ENCODE assay signal across 28 cellular contexts in the genomic region with DNA sequence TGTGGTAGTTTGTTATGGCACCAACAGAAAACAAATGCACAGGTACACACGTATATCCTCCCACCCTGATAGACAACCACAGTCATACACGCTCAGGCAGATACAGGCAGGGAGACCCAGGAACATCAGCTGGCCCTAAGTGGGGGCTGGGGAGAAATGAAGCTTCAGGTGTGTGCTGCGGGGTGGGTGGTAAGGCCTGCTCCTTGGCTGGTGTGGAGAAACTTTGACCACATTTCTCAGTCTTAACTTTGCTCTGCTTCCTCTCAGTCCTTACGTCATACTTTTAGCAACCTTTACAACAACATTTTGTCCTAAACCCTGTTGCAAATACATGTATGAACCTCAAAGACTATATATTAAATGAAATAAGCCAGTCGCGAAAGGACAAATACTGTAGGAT. TPM values are rescaled to one million over a fixed set of nuclear protein-coding genes. Genes with fewer than 3 reads are reported as not detected.
DNase-seq lines count a peak whose midpoint lies in the region; ATAC-seq and TF ChIP-seq lines count a peak whose summit lies in the region.
"Had no signal": no experiment of that assay in that cellular context is flagged by ENCODE, and none has a peak within 500 bp of the region (broad histone marks: within the 10 kb centered on the region; RNA-seq: fewer than 3 reads in every experiment).

No MANE protein-coding gene starts in this region.

- H2AFZ ChIP-seq in PC-9: peak overlapping the region; percentile 55; the same call in 1 of the 2 replicates

- no TSS peak for BruUV-seq in PC-9 (replicated peaks; lab: Mats Ljungman, UMichigan)

- H3K4me1 ChIP-seq in PC-9 (replicated peaks; ENCODE audit: insufficient read depth) (no peaks in the 10 kb centered on the region), prostate gland (replicated peaks) (no peaks in the 10 kb centered on the region)
- H3K4me1 ChIP-seq: BE2C, HAP-1, tibial nerve had no signal

- H3K9me3 Mint-ChIP-seq in activated naive CD8-positive, alpha-beta T cell treated with anti-CD3 and anti-CD28 coated beads, Interleukin-2, amount 10 ng/mL, durations not matched to agents 7 days and 5 days: no peaks in the 10 kb centered on the region
- no peaks in the 10 kb centered on the region for H3K9me3 Mint-ChIP-seq in activated naive CD8-positive, alpha-beta T cell treated with anti-CD3 and anti-CD28 coated beads for 36 hours
- no peaks in the 10 kb centered on the region for H3K9me3 Mint-ChIP-seq in mesothelial cell of epicardium
- H3K9me3 Mint-ChIP-seq in activated naive CD4-positive, alpha-beta T cell treated with anti-CD3 and anti-CD28 coated beads, Interleukin-2, amount 50 U/mL, for 72 hours: peaks cover 0 to 5% of the 10 kb centered on the region in 2 donors
- H3K9me3 Mint-ChIP-seq: activated T-cell treated with anti-CD3 and anti-CD28 coated beads, Interleukin-2, amount 50 U/mL, for 4 hours had no signal

- no peak for TF ChIP-seq POLR2A in prostate gland (IDR thresholded peaks at IDR 0.05)

- CTCF ChIA-PET in PC-9 (lab: Charles Lee): no interaction called here

- POLR2A ChIA-PET in activated naive CD8-positive, alpha-beta T cell treated with anti-CD3 and anti-CD28 coated beads, Interleukin-2, amount 10 ng/mL, durations not matched to agents 7 days and 5 days (lab: Charles Lee): no interaction called here
- POLR2A ChIA-PET in PC-9 (lab: Charles Lee; ENCODE audit: unreplicated experiment): interaction anchor here (0.6 kb wide), 1 partner anchor 185 kb away, joined by 4 read pairs; no protein-coding TSS in a partner anchor

- H3K27ac ChIP-seq in PC-9: no peak overlapping the region
- H3K27ac ChIP-seq in WERI-Rb-1: no peak overlapping the region
- H3K27ac ChIP-seq in prostate gland: no peak overlapping the region
- H3K27ac ChIP-seq: SK-N-MC, tibial nerve had no signal

- H3K9me3 ChIP-seq in PC-9 (ENCODE audit: insufficient read depth, low read depth) (no peaks in the 10 kb centered on the region), WERI-Rb-1 (ENCODE audit: severe bottlenecking) (peaks cover 3% of the 10 kb centered on the region), prostate gland (no peaks in the 10 kb centered on the region)
- H3K9me3 ChIP-seq: adrenal gland, BE2C, HAP-1, left lung, tibial nerve had no signal

- H3K79me2 ChIP-seq in PC-9 (ENCODE audit: low read depth): no peaks in the 10 kb centered on the region

- H3K9me2 ChIP-seq in PC-9 (ENCODE audit: insufficient read depth): 0 out of 2 replicates have a peak, but pooled peaks cover 3% of the 10 kb centered on the region

- intact Hi-C loops in PC-9 (cut with micrococcal nuclease; ENCODE audit: unreplicated experiment) (no loop called here), prostate gland (cut with DNase I) (loop anchor here (10.0 kb wide), 1 partner anchor 316 kb away; a partner anchor contains a TSS)

- peaks cover 1% of the 10 kb centered on the region for H3K27me3 Mint-ChIP-seq in activated naive CD8-positive, alpha-beta T cell treated with anti-CD3 and anti-CD28 coated beads, Interleukin-2, amount 10 ng/mL, durations not matched to agents 7 days and 5 days
- H3K27me3 Mint-ChIP-seq in activated naive CD8-positive, alpha-beta T cell treated with anti-CD3 and anti-CD28 coated beads for 36 hours: peaks cover 12% of the 10 kb centered on the region
- H3K27me3 Mint-ChIP-seq in mesothelial cell of epicardium (ENCODE audit: low read depth): peaks cover 1% of the 10 kb centered on the region

- 84% methylated on average over 6 of the region's 6 CpGs for WGBS in prostate gland

- no peaks in the 10 kb centered on the region for H3K36me3 ChIP-seq in PC-9 (ENCODE audit: low read depth)
- H3K36me3 ChIP-seq in WERI-Rb-1: no peaks in the 10 kb centered on the region
- H3K36me3 ChIP-seq in prostate gland: no peaks in the 10 kb centered on the region
- H3K36me3 ChIP-seq: adrenal gland, BE2C, HAP-1, left lung, tibial nerve had no signal

- H3K27ac Mint-ChIP-seq in activated naive CD8-positive, alpha-beta T cell treated with anti-CD3 and anti-CD28 coated beads, Interleukin-2, amount 10 ng/mL, durations not matched to agents 7 days and 5 days: no peak overlapping the region
- H3K27ac Mint-ChIP-seq in activated naive CD8-positive, alpha-beta T cell treated with anti-CD3 and anti-CD28 coated beads for 36 hours: no peak overlapping the region
- peak overlapping the region; percentile 85 for H3K27ac Mint-ChIP-seq in mesothelial cell of epicardium
- no peak overlapping the region for H3K27ac Mint-ChIP-seq in activated naive CD4-positive, alpha-beta T cell treated with anti-CD3 and anti-CD28 coated beads, Interleukin-2, amount 50 U/mL, for 72 hours
- H3K27ac Mint-ChIP-seq: activated CD4-positive, alpha-beta T cell treated with anti-CD3 and anti-CD28 coated beads for 36 hours; naive B cell; T-helper 17 cell had no signal

- H3K4me1 Mint-ChIP-seq in activated naive CD8-positive, alpha-beta T cell treated with anti-CD3 and anti-CD28 coated beads, Interleukin-2, amount 10 ng/mL, durations not matched to agents 7 days and 5 days: peaks cover 5% of the 10 kb centered on the region
- H3K4me1 Mint-ChIP-seq in activated naive CD8-positive, alpha-beta T cell treated with anti-CD3 and anti-CD28 coated beads for 36 hours: no peaks in the 10 kb centered on the region
- peaks cover 21% of the 10 kb centered on the region for H3K4me1 Mint-ChIP-seq in mesothelial cell of epicardium
- H3K4me1 Mint-ChIP-seq: activated CD4-positive, alpha-beta T cell treated with anti-CD3 and anti-CD28 coated beads for 36 hours; naive B cell; T-helper 17 cell had no signal

- H4K20me1 ChIP-seq in PC-9 (ENCODE audit: insufficient read depth): no peaks in the 10 kb centered on the region

- DNase-seq in activated naive CD8-positive, alpha-beta T cell treated with anti-CD3 and anti-CD28 coated beads, Interleukin-2, amount 10 ng/mL, durations not matched to agents 7 days and 5 days: no peak
- DNase-seq in activated naive CD8-positive, alpha-beta T cell treated with anti-CD3 and anti-CD28 coated beads for 36 hours: no peak
- DNase-seq in PC-9: no peak
- no peak for DNase-seq in mesothelial cell of epicardium (ENCODE audit: low spot score in 2 of 2, unreplicated experiment in 2 of 2)
- no peak for DNase-seq in NCI-H748 treated with DMSO at 0.1 percent for 48 hours (lab: John Stamatoyannopoulos, UW)
- DNase-seq in WERI-Rb-1: no peak
- no peak for DNase-seq in prostate gland (ENCODE audit: low spot score)
- no peak for DNase-seq in activated naive CD4-positive, alpha-beta T cell treated with anti-CD3 and anti-CD28 coated beads, Interleukin-2, amount 50 U/mL, for 72 hours (ENCODE audit: low spot score in 2 of 2)
- DNase-seq: activated CD4-positive, alpha-beta T cell treated with anti-CD3 and anti-CD28 coated beads for 36 hours; activated gamma-delta T cell treated with Interleukin-2 at 50 U/mL for 16 hours; activated T-cell treated with anti-CD3 and anti-CD28 coated beads, Interleukin-2, amount 50 U/mL, for 4 hours; BE2C; effector CD4-positive, alpha-beta T cell; left lung; naive B cell; NCI-H446 treated with DMSO at 0.1 percent for 48 hours; RPMI8226; stimulated activated CD4-positive, alpha-beta T cell treated with anti-CD3 and anti-CD28 coated beads, Interleukin-2, amount 100 ng/mL, for 24 hours; T-helper 17 cell had no signal

- no peaks in the 10 kb centered on the region; the same call in 1 of the 2 replicates for H3F3A ChIP-seq in PC-9 (ENCODE audit: insufficient read depth, low read depth)

- ATAC-seq in activated naive CD8-positive, alpha-beta T cell treated with anti-CD3 and anti-CD28 coated beads, Interleukin-2, amount 10 ng/mL, durations not matched to agents 7 days and 5 days (ENCODE audit: low read depth): peak; percentile 50
- ATAC-seq in activated naive CD4-positive, alpha-beta T cell treated with anti-CD3 and anti-CD28 coated beads, Interleukin-2, amount 50 U/mL, for 72 hours: no peak
- ATAC-seq: activated CD4-positive, alpha-beta T cell treated with anti-CD3 and anti-CD28 coated beads for 36 hours; activated T-cell treated with anti-CD3 and anti-CD28 coated beads, Interleukin-2, amount 50 U/mL, for 4 hours; left lung; T-helper 17 cell had no signal

- H3K4me3 Mint-ChIP-seq in activated naive CD8-positive, alpha-beta T cell treated with anti-CD3 and anti-CD28 coated beads, Interleukin-2, amount 10 ng/mL, durations not matched to agents 7 days and 5 days: no peak overlapping the region
- H3K4me3 Mint-ChIP-seq in activated naive CD8-positive, alpha-beta T cell treated with anti-CD3 and anti-CD28 coated beads for 36 hours: no peak overlapping the region
- no peak overlapping the region for H3K4me3 Mint-ChIP-seq in mesothelial cell of epicardium
- H3K4me3 Mint-ChIP-seq: activated CD4-positive, alpha-beta T cell treated with anti-CD3 and anti-CD28 coated beads for 36 hours; activated T-cell treated with anti-CD3 and anti-CD28 coated beads, Interleukin-2, amount 50 U/mL, for 4 hours; T-helper 17 cell had no signal

- H3K4me3 ChIP-seq in PC-9 (no peak overlapping the region), WERI-Rb-1 (ENCODE audit: low read depth, low read length) (no peak overlapping the region), prostate gland (no peak overlapping the region)
- H3K4me3 ChIP-seq: adrenal gland, HAP-1, left lung, SK-N-MC, smooth muscle cell, tibial nerve had no signal

- TF ChIP-seq CTCF in PC-9 (conservative IDR thresholded peaks at IDR 0.05) (no peak), mesothelial cell of epicardium (IDR thresholded peaks at IDR 0.05; ENCODE audit: unreplicated experiment) (no peak), WERI-Rb-1 (IDR thresholded peaks at IDR 0.05; ENCODE audit: low read depth, low read length) (no peak), prostate gland (IDR thresholded peaks at IDR 0.05) (no peak)

- H3K36me3 Mint-ChIP-seq in activated naive CD8-positive, alpha-beta T cell treated with anti-CD3 and anti-CD28 coated beads, Interleukin-2, amount 10 ng/mL, durations not matched to agents 7 days and 5 days: no peaks in the 10 kb centered on the region
- no peaks in the 10 kb centered on the region for H3K36me3 Mint-ChIP-seq in activated naive CD8-positive, alpha-beta T cell treated with anti-CD3 and anti-CD28 coated beads for 36 hours
- no peaks in the 10 kb centered on the region for H3K36me3 Mint-ChIP-seq in mesothelial cell of epicardium
- no peaks in the 10 kb centered on the region for H3K36me3 Mint-ChIP-seq in activated naive CD4-positive, alpha-beta T cell treated with anti-CD3 and anti-CD28 coated beads, Interleukin-2, amount 50 U/mL, for 72 hours

- H3K27me3 ChIP-seq in PC-9 (ENCODE audit: insufficient read depth, low read depth) (no peaks in the 10 kb centered on the region), WERI-Rb-1 (ENCODE audit: insufficient read depth, low read depth, severe bottlenecking) (no peaks in the 10 kb centered on the region), prostate gland (replicated peaks; ENCODE audit: insufficient read depth) (no peaks in the 10 kb centered on the region)
- H3K27me3 ChIP-seq: adrenal gland, BE2C, left lung had no signal

- H3K4me2 ChIP-seq in PC-9: no peak overlapping the region
- H3K4me2 ChIP-seq: smooth muscle cell had no signal

RNA-seq across cellular contexts. Expression of a gene that starts 6.7 kb away (rescaled TPM):
- total RNA-seq in activated naive CD8-positive, alpha-beta T cell treated with anti-CD3 and anti-CD28 coated beads, Interleukin-2, amount 10 ng/mL, durations not matched to agents 7 days and 5 days: 10 to 100 TPM; 49.0 to 52.5 TPM
- total RNA-seq in activated naive CD8-positive, alpha-beta T cell treated with anti-CD3 and anti-CD28 coated beads for 36 hours: 10 to 100 TPM; 70.4 to 71.8 TPM
- total RNA-seq in PC-9 (2021) (77.2 and 97.8 TPM in 2 replicates), mesothelial cell of epicardium (39.3 to 39.5 TPM (median 39.4 TPM) in 3 replicates), prostate gland (10 to 100 TPM; 28.9 to 54.2 TPM)
- total RNA-seq in activated naive CD4-positive, alpha-beta T cell treated with anti-CD3 and anti-CD28 coated beads, Interleukin-2, amount 50 U/mL, for 72 hours: 10 to 100 TPM; 50.5 to 60.1 TPM

RNA-seq across cellular contexts. Expression of a gene that starts 13.5 kb away (rescaled TPM):
- total RNA-seq in activated naive CD8-positive, alpha-beta T cell treated with anti-CD3 and anti-CD28 coated beads, Interleukin-2, amount 10 ng/mL, durations not matched to agents 7 days and 5 days: not detected
- total RNA-seq in activated naive CD8-positive, alpha-beta T cell treated with anti-CD3 and anti-CD28 coated beads for 36 hours: not detected
- not detected in 2 replicates for total RNA-seq in PC-9 (2021)
- not detected in 3 replicates for total RNA-seq in mesothelial cell of epicardium
- not detected for total RNA-seq in prostate gland
- not detected for total RNA-seq in activated naive CD4-positive, alpha-beta T cell treated with anti-CD3 and anti-CD28 coated beads, Interleukin-2, amount 50 U/mL, for 72 hours
- total RNA-seq: activated CD4-positive, alpha-beta T cell treated with anti-CD3 and anti-CD28 coated beads for 36 hours; activated CD8-positive, alpha-beta memory T cell treated with anti-CD3 and anti-CD28 coated beads for 36 hours; activated T-cell treated with anti-CD3 and anti-CD28 coated beads, Interleukin-2, amount 50 U/mL, for 4 hours; adrenal gland; G401; left lung; osteoblast; smooth muscle cell; T-helper 17 cell; tibial nerve had no signal

RNA-seq across cellular contexts. Expression of a gene that starts 16.1 kb away (rescaled TPM):
- total RNA-seq in activated naive CD8-positive, alpha-beta T cell treated with anti-CD3 and anti-CD28 coated beads, Interleukin-2, amount 10 ng/mL, durations not matched to agents 7 days and 5 days: 10 to 100 TPM; 65.6 to 70.5 TPM
- total RNA-seq in activated naive CD8-positive, alpha-beta T cell treated with anti-CD3 and anti-CD28 coated beads for 36 hours: 10 to 100 TPM; 65.5 to 66.2 TPM
- 94.6 and 107 TPM in 2 replicates for total RNA-seq in PC-9 (2021)
- total RNA-seq in mesothelial cell of epicardium: 69.1 to 76.5 TPM (median 74.2 TPM) in 3 replicates
- total RNA-seq in prostate gland: 100 to 1,000 TPM; 128 to 230 TPM
- 10 to 100 TPM; 40.9 to 60.0 TPM for total RNA-seq in activated naive CD4-positive, alpha-beta T cell treated with anti-CD3 and anti-CD28 coated beads, Interleukin-2, amount 50 U/mL, for 72 hours

RNA-seq across cellular contexts. Expression of a gene that starts 16.3 kb away (rescaled TPM):
- not detected for total RNA-seq in activated naive CD8-positive, alpha-beta T cell treated with anti-CD3 and anti-CD28 coated beads, Interleukin-2, amount 10 ng/mL, durations not matched to agents 7 days and 5 days
- total RNA-seq in activated naive CD8-positive, alpha-beta T cell treated with anti-CD3 and anti-CD28 coated beads for 36 hours: not detected
- not detected in 2 replicates for total RNA-seq in PC-9 (2021)
- not detected in 3 replicates for total RNA-seq in mesothelial cell of epicardium
- not detected for total RNA-seq in prostate gland
- total RNA-seq in activated naive CD4-positive, alpha-beta T cell treated with anti-CD3 and anti-CD28 coated beads, Interleukin-2, amount 50 U/mL, for 72 hours: not detected
- total RNA-seq: activated CD4-positive, alpha-beta T cell treated with anti-CD3 and anti-CD28 coated beads for 36 hours; activated CD8-positive, alpha-beta memory T cell treated with anti-CD3 and anti-CD28 coated beads for 36 hours; activated T-cell treated with anti-CD3 and anti-CD28 coated beads, Interleukin-2, amount 50 U/mL, for 4 hours; G401; HT-29; smooth muscle cell had no signal

RNA-seq across cellular contexts. Expression of a gene that starts 38.5 kb away (rescaled TPM):
- 1 to 10 TPM; 4.3 to 5.1 TPM for total RNA-seq in activated naive CD8-positive, alpha-beta T cell treated with anti-CD3 and anti-CD28 coated beads, Interleukin-2, amount 10 ng/mL, durations not matched to agents 7 days and 5 days
- total RNA-seq in activated naive CD8-positive, alpha-beta T cell treated with anti-CD3 and anti-CD28 coated beads for 36 hours: 10 to 100 TPM in 1 of 2 experiments, 1 to 10 TPM in 1; 7.0 to 10.0 TPM
- total RNA-seq in PC-9 (2021): 17.5 and 19.6 TPM in 2 replicates
- 3.0 to 5.2 TPM (median 4.3 TPM) in 3 replicates for total RNA-seq in mesothelial cell of epicardium
- total RNA-seq in prostate gland: 10 to 100 TPM; 13.1 to 25.1 TPM
- total RNA-seq in activated naive CD4-positive, alpha-beta T cell treated with anti-CD3 and anti-CD28 coated beads, Interleukin-2, amount 50 U/mL, for 72 hours: 1 to 10 TPM; 4.1 to 8.3 TPM
